In genomic region chr7:100467638-100468373, GRCh38 we compare ENCODE assay signal across 15 cellular contexts. TPM values are rescaled to one million over a fixed set of nuclear protein-coding genes. Genes with fewer than 3 reads are reported as not detected.
DNase-seq lines count a peak whose midpoint lies in the region; ATAC-seq and TF ChIP-seq lines count a peak whose summit lies in the region.
"Had no signal": no experiment of that assay in that cellular context is flagged by ENCODE, and none has a peak within 500 bp of the region (broad histone marks: within the 10 kb centered on the region; RNA-seq: fewer than 3 reads in every experiment).

No MANE protein-coding gene starts in this region.

- H2BK120ac ChIP-seq in neuronal stem cell (ENCODE audit: low read depth, low read length): no peak overlapping the region

- H3K9ac ChIP-seq in neuronal stem cell (ENCODE audit: low read depth, low read length, poor library complexity): no peak overlapping the region

- no peaks in the 10 kb centered on the region for H3K9me3 ChIP-seq in heart right ventricle
- no peaks in the 10 kb centered on the region for H3K9me3 ChIP-seq in neuronal stem cell (replicated peaks in 1 of 2; ENCODE audit: control insufficient read depth in 2 of 2, insufficient read depth in 1 of 2, low read depth in 1 of 2, low read length in 2 of 2)
- no peaks in the 10 kb centered on the region for H3K9me3 ChIP-seq in vagina
- H3K9me3 ChIP-seq: right lobe of liver, upper lobe of left lung had no signal

- DNase-seq in heart right ventricle: peak in 1 of 2 donors; percentile 34
- DNase-seq in Right ventricle myocardium superior: no peak
- peak; percentile 74 for DNase-seq in coronary artery (ENCODE audit: low spot score)
- no peak for DNase-seq in neuronal stem cell (ENCODE audit: low spot score)
- no peak for DNase-seq in vagina (ENCODE audit: extremely low spot score in 2 of 2)
- DNase-seq in DMS153 treated with DMSO at 0.1 percent for 48 hours (lab: John Stamatoyannopoulos, UW; ENCODE audit: unreplicated experiment): no peak
- no peak for DNase-seq in glomerular visceral epithelial cell (ENCODE audit: extremely low spot score)
- DNase-seq: ACHN; effector CD8-positive, alpha-beta T cell; NCI-H2107; NCI-H82; right lobe of liver; upper lobe of left lung had no signal

- H3K18ac ChIP-seq in neuronal stem cell (ENCODE audit: low read length): no peak overlapping the region

- intact Hi-C loops in heart right ventricle (cut with DNase I) (loop anchor here (2.0 to 10.0 kb wide), 9 partner anchors 15 to 259 kb away; partner anchors contain the start of genes GIGYF1 (in 4 of the 10), NYAP1 (in 3 of the 10), EPO (in 2 of the 10) and POP7 (in 1 of the 10)), Right ventricle myocardium superior (cut with DNase I) (loop anchor here (2.0 to 10.0 kb wide), 4 partner anchors 15 to 257 kb away; partner anchors contain the start of genes EPO, GIGYF1 and NYAP1), vagina (cut with DNase I) (loop anchor here (5.0 kb wide), 1 partner anchor 224 kb away; the partner anchor contains the start of gene GIGYF1)

- WGBS in heart right ventricle, 2 donors: 47 to 61% methylated on average over 22 of the region's 22 CpGs
- WGBS in neuronal stem cell (ENCODE audit: extremely low coverage in 2 of 2, insufficient read length in 2 of 2, insufficient replicate concordance in 1 of 2), 2 donors: no CpG with 5 or more reads among the region's 22 CpGs

- TF ChIP-seq CTCF in heart right ventricle (IDR thresholded peaks at IDR 0.05): no peak
- TF ChIP-seq CTCF in coronary artery (IDR thresholded peaks at IDR 0.05): no peak
- TF ChIP-seq CTCF in vagina (IDR thresholded peaks at IDR 0.05): no peak

- H3K23ac ChIP-seq in neuronal stem cell (ENCODE audit: low read depth, low read length, poor library complexity): no peak overlapping the region

- peaks cover 1% of the 10 kb centered on the region for H3K79me1 ChIP-seq in neuronal stem cell (ENCODE audit: low read depth, low read length)

- TF ChIP-seq POLR2A in vagina (IDR thresholded peaks at IDR 0.05): no peak

- peak overlapping the region; percentile 5 for H2AK5ac ChIP-seq in neuronal stem cell (ENCODE audit: low read depth, low read length)

- no peak overlapping the region for H2AFZ ChIP-seq in neuronal stem cell (ENCODE audit: low read length)

- H3K14ac ChIP-seq in neuronal stem cell (ENCODE audit: low read length): no peak overlapping the region

- no peak overlapping the region for H2BK12ac ChIP-seq in neuronal stem cell (ENCODE audit: low read length)

- H3K36me3 ChIP-seq in heart right ventricle (peaks cover 0 to 73% (median 7%) of the 10 kb centered on the region in 9 donors), neuronal stem cell (replicated peaks in 1 of 2; ENCODE audit: control insufficient read depth in 2 of 2, insufficient read depth in 2 of 2, low read length in 2 of 2) (peaks cover 5 to 29% of the 10 kb centered on the region in 2 donors), vagina (peaks cover 0 to 6% of the 10 kb centered on the region in 2 donors)

- H4K91ac ChIP-seq in neuronal stem cell (ENCODE audit: low read depth, low read length, poor library complexity): no peak overlapping the region

- H4K8ac ChIP-seq in neuronal stem cell (ENCODE audit: low read depth, low read length): peak overlapping the region; percentile 23

- ATAC-seq in heart right ventricle: no peak
- ATAC-seq in Right ventricle myocardium superior (ENCODE audit: poor library complexity): no peak
- no peak for ATAC-seq in HG03520 (IDR thresholded peaks at IDR 0.05; ENCODE audit: unreplicated experiment)
- ATAC-seq: right lobe of liver had no signal

- H3K4me1 ChIP-seq in heart right ventricle: peaks cover 14 to 75% (median 40%) of the 10 kb centered on the region in 9 donors
- H3K4me1 ChIP-seq in neuronal stem cell (ENCODE audit: control insufficient read depth in 2 of 2, insufficient read depth in 1 of 2, low read depth in 1 of 2, low read length in 2 of 2): peaks cover 4% of the 10 kb centered on the region in 2 donors
- H3K4me1 ChIP-seq in vagina: peaks cover 47% of the 10 kb centered on the region

- H3K27ac ChIP-seq in heart right ventricle: peak overlapping the region in 7 of 10 donors; percentile 19 to 73 (median 43)
- peak overlapping the region in 1 of 2 donors; percentile 56 for H3K27ac ChIP-seq in coronary artery
- H3K27ac ChIP-seq in neuronal stem cell (replicated peaks; ENCODE audit: low read length): no peak overlapping the region
- peak overlapping the region; percentile 17 for H3K27ac ChIP-seq in vagina
- H3K27ac ChIP-seq: right lobe of liver had no signal

- H3K4me3 ChIP-seq in heart right ventricle: no peak overlapping the region
- H3K4me3 ChIP-seq in coronary artery: no peak overlapping the region
- no peak overlapping the region for H3K4me3 ChIP-seq in neuronal stem cell (ENCODE audit: low read length in 2 of 2)
- no peak overlapping the region for H3K4me3 ChIP-seq in vagina
- H3K4me3 ChIP-seq: right lobe of liver, upper lobe of left lung had no signal

- H3K4ac ChIP-seq in neuronal stem cell (ENCODE audit: low read length): no peak overlapping the region

- H3K4me2 ChIP-seq in neuronal stem cell (ENCODE audit: insufficient read depth, low read length, poor library complexity, severe bottlenecking): no peak overlapping the region

- H3K27me3 ChIP-seq in heart right ventricle: no peaks in the 10 kb centered on the region
- no peaks in the 10 kb centered on the region for H3K27me3 ChIP-seq in neuronal stem cell (ENCODE audit: control insufficient read depth in 3 of 3, insufficient read depth in 3 of 3, low read depth in 1 of 3, low read length in 3 of 3)
- no peaks in the 10 kb centered on the region for H3K27me3 ChIP-seq in vagina
- H3K27me3 ChIP-seq: right lobe of liver, upper lobe of left lung had no signal

- H2BK5ac ChIP-seq in neuronal stem cell (ENCODE audit: low read length): no peak overlapping the region

- H2BK15ac ChIP-seq in neuronal stem cell (ENCODE audit: low read length): no peak overlapping the region

RNA-seq across cellular contexts. Expression of gene SPACDR, which starts 3.7 kb away (rescaled TPM):
- 1 to 10 TPM in 2 of 10 donors, under 1 TPM in 4, not detected in 4; 0.28 to 1.1 (median 0.54) TPM for total RNA-seq in heart right ventricle
- polyA plus RNA-seq in heart right ventricle: 1 to 10 TPM in 1 of 2 donors, under 1 TPM in 1; 0.93 to 1.3 TPM
- 0.81 TPM for total RNA-seq in Right ventricle myocardium superior
- polyA plus RNA-seq in neuronal stem cell (2013, experiment 1 of 2): 1.6 TPM
- polyA plus RNA-seq in neuronal stem cell (2013, experiment 2 of 2): 1.2 TPM
- total RNA-seq in vagina: not detected
- total RNA-seq: right lobe of liver had no signal

RNA-seq across cellular contexts. Expression of gene TSC22D4, which starts 11.2 kb away (rescaled TPM):
- 10 to 100 TPM; 36.0 to 72.3 (median 46.7) TPM for total RNA-seq in heart right ventricle
- polyA plus RNA-seq in heart right ventricle: 10 to 100 TPM; 46.0 to 53.7 TPM
- 47.4 TPM for total RNA-seq in Right ventricle myocardium superior
- 17.3 TPM for polyA plus RNA-seq in neuronal stem cell (2013, experiment 1 of 2)
- 16.1 TPM for polyA plus RNA-seq in neuronal stem cell (2013, experiment 2 of 2)
- 34.6 TPM for total RNA-seq in vagina

RNA-seq across cellular contexts. Expression of gene NYAP1, which starts 15.9 kb away (rescaled TPM):
- total RNA-seq in heart right ventricle (under 1 TPM; 0.10 to 0.86 (median 0.30) TPM), Right ventricle myocardium superior (0.16 TPM), vagina (3.9 TPM)
- under 1 TPM; 0.30 to 0.59 TPM for polyA plus RNA-seq in heart right ventricle
- 4.4 TPM for polyA plus RNA-seq in neuronal stem cell (2013, experiment 1 of 2)
- polyA plus RNA-seq in neuronal stem cell (2013, experiment 2 of 2): 4.5 TPM
- total RNA-seq: H4 had no signal

RNA-seq across cellular contexts. Expression of gene PPP1R35, which starts 31.5 kb away (rescaled TPM):
- 10 to 100 TPM in 7 of 10 donors, 1 to 10 TPM in 3; 7.5 to 18.2 (median 11.3) TPM for total RNA-seq in heart right ventricle
- 10 to 100 TPM; 30.3 to 60.4 TPM for polyA plus RNA-seq in heart right ventricle
- total RNA-seq in Right ventricle myocardium superior: 10.9 TPM
- polyA plus RNA-seq in neuronal stem cell (2013, experiment 1 of 2): 72.3 TPM
- 69.0 TPM for polyA plus RNA-seq in neuronal stem cell (2013, experiment 2 of 2)
- 24.6 TPM for total RNA-seq in vagina

RNA-seq across cellular contexts. Expression of gene MEPCE, which starts 38.2 kb away (rescaled TPM):
- 10 to 100 TPM; 17.2 to 27.7 (median 23.0) TPM for total RNA-seq in heart right ventricle
- polyA plus RNA-seq in heart right ventricle: 10 to 100 TPM; 15.1 to 18.7 TPM
- 22.2 TPM for total RNA-seq in Right ventricle myocardium superior
- 17.9 TPM for polyA plus RNA-seq in neuronal stem cell (2013, experiment 1 of 2)
- polyA plus RNA-seq in neuronal stem cell (2013, experiment 2 of 2): 17.2 TPM
- 38.3 TPM for total RNA-seq in vagina
